Comparison of ENCODE assay signal across 9 cellular contexts in genomic region chrX:71053217-71053621, GRCh38. TPM values are rescaled to one million over a fixed set of nuclear protein-coding genes. Genes with fewer than 3 reads are reported as not detected.
DNase-seq lines count a peak whose midpoint lies in the region; ATAC-seq lines count a peak whose summit lies in the region.
"Had no signal": no experiment of that assay in that cellular context is flagged by ENCODE, and none has a peak within 500 bp of the region (broad histone marks: within the 10 kb centered on the region; RNA-seq: fewer than 3 reads in every experiment).

No MANE protein-coding gene starts in this region.

- no peaks in the 10 kb centered on the region for H3K36me3 ChIP-seq in H7 (replicated peaks; ENCODE audit: control insufficient read depth, insufficient read depth, low read length)
- H3K36me3 ChIP-seq in iPS-20b (ENCODE audit: insufficient read depth, low read depth, low read length), result no peaks in the 10 kb centered on the region

- peak overlapping the region; percentile 53 for H3K4me3 Mint-ChIP-seq in activated CD4-positive, alpha-beta memory T cell treated with anti-CD3 and anti-CD28 coated beads, Interleukin-2, amount 10 ng/mL, durations not matched to agents 7 days and 5 days

- no peaks in the 10 kb centered on the region for H3K27me3 ChIP-seq in H7 (ENCODE audit: control insufficient read depth, insufficient read depth, low read length)
- no peaks in the 10 kb centered on the region for H3K27me3 ChIP-seq in iPS-20b (ENCODE audit: insufficient read depth, low read length)

- peak overlapping the region; percentile 45 for H3K4me3 ChIP-seq in H7 (ENCODE audit: insufficient read depth, low read depth, low read length)
- peak overlapping the region; percentile 62 for H3K4me3 ChIP-seq in iPS-20b (ENCODE audit: low read length)

- no peaks in the 10 kb centered on the region for H3K9me3 Mint-ChIP-seq in activated CD4-positive, alpha-beta memory T cell treated with anti-CD3 and anti-CD28 coated beads, Interleukin-2, amount 10 ng/mL, durations not matched to agents 7 days and 5 days

- H3K9ac ChIP-seq in iPS-20b (ENCODE audit: low read depth, low read length), result peak overlapping the region; percentile 62; the same call in 1 of the 2 replicates

- ATAC-seq in HG02973 (IDR thresholded peaks at IDR 0.05; ENCODE audit: unreplicated experiment), result no peak

- H3K4me1 ChIP-seq in iPS-20b (ENCODE audit: insufficient read depth, low read length), result no peaks in the 10 kb centered on the region

- no peak overlapping the region for H3K27ac Mint-ChIP-seq in activated CD4-positive, alpha-beta memory T cell treated with anti-CD3 and anti-CD28 coated beads, Interleukin-2, amount 10 ng/mL, durations not matched to agents 7 days and 5 days

- DNase-seq in G401 (ENCODE audit: low spot score), result peak; percentile 24
- DNase-seq in H7, result peak; percentile 83
- DNase-seq in activated CD4-positive, alpha-beta memory T cell treated with anti-CD3 and anti-CD28 coated beads, Interleukin-2, amount 10 ng/mL, durations not matched to agents 7 days and 5 days, result peak; percentile 34
- no peak for DNase-seq in DMS79 treated with DMSO at 0.1 percent for 48 hours (lab: John Stamatoyannopoulos, UW)
- DNase-seq in NCI-H1436 treated with DMSO at 0.1 percent for 48 hours (lab: John Stamatoyannopoulos, UW), result no peak
- no peak for DNase-seq in NCI-H2029 treated with DMSO at 0.1 percent for 48 hours (lab: John Stamatoyannopoulos, UW)

- POLR2A ChIA-PET in activated CD4-positive, alpha-beta memory T cell treated with anti-CD3 and anti-CD28 coated beads, Interleukin-2, amount 10 ng/mL, durations not matched to agents 7 days and 5 days (lab: Charles Lee), result interaction anchor here (0.8 to 1.9 kb wide), 3 partner anchors 15 to 65 kb away, joined by 3 to 8 read pairs (median 4); partner anchors contain the start of genes IL2RG, MED12 and SNX12

- CTCF ChIA-PET in activated CD4-positive, alpha-beta memory T cell treated with anti-CD3 and anti-CD28 coated beads, Interleukin-2, amount 10 ng/mL, durations not matched to agents 7 days and 5 days (lab: Charles Lee), result interaction anchor here (1.6 kb wide), 1 partner anchor 123 kb away, joined by 3 read pairs; no protein-coding TSS in a partner anchor

- H3K36me3 Mint-ChIP-seq in activated CD4-positive, alpha-beta memory T cell treated with anti-CD3 and anti-CD28 coated beads, Interleukin-2, amount 10 ng/mL, durations not matched to agents 7 days and 5 days (ENCODE audit: low read depth), result peaks cover 20% of the 10 kb centered on the region

- H3K27me3 Mint-ChIP-seq in activated CD4-positive, alpha-beta memory T cell treated with anti-CD3 and anti-CD28 coated beads, Interleukin-2, amount 10 ng/mL, durations not matched to agents 7 days and 5 days, result no peaks in the 10 kb centered on the region

- H3K27ac ChIP-seq in iPS-20b (ENCODE audit: low read length), result no peak overlapping the region
- H3K27ac ChIP-seq: dorsolateral prefrontal cortex had no signal

- H3K4me1 Mint-ChIP-seq in activated CD4-positive, alpha-beta memory T cell treated with anti-CD3 and anti-CD28 coated beads, Interleukin-2, amount 10 ng/mL, durations not matched to agents 7 days and 5 days, result peaks cover 22% of the 10 kb centered on the region

- H3K9me3 ChIP-seq in iPS-20b (ENCODE audit: insufficient read depth, low read depth, low read length), result no peaks in the 10 kb centered on the region

- in situ Hi-C loops in G401 (cut with HindIII; ENCODE audit: low sequenced_read_pairs), result no loop called here

RNA-seq across cellular contexts. Expression of gene SNX12, which starts 14.9 kb away (rescaled TPM):
- 86.3 and 127 TPM in 2 replicates for total RNA-seq in G401 (2014; rRNA removed; shearing (Covaris generic))
- total RNA-seq in H7 (2014; rRNA removed; shearing (Covaris generic)), result 66.3 and 85.8 TPM in 2 replicates
- total RNA-seq in activated CD4-positive, alpha-beta memory T cell treated with anti-CD3 and anti-CD28 coated beads, Interleukin-2, amount 10 ng/mL, durations not matched to agents 7 days and 5 days, result 10 to 100 TPM; 43.2 to 43.5 TPM

RNA-seq across cellular contexts. Expression of gene FOXO4, which starts 42.4 kb away (rescaled TPM):
- 3.4 and 3.7 TPM in 2 replicates for total RNA-seq in G401 (2014; rRNA removed; shearing (Covaris generic))
- total RNA-seq in H7 (2014; rRNA removed; shearing (Covaris generic)), result 15.4 and 18.6 TPM in 2 replicates
- total RNA-seq in activated CD4-positive, alpha-beta memory T cell treated with anti-CD3 and anti-CD28 coated beads, Interleukin-2, amount 10 ng/mL, durations not matched to agents 7 days and 5 days, result 10 to 100 TPM; 18.4 to 20.4 TPM

RNA-seq across cellular contexts. Expression of gene CXorf65, which starts 53.3 kb away (rescaled TPM):
- not detected in 2 replicates for total RNA-seq in G401 (2014; rRNA removed; shearing (Covaris generic))
- 3.8 TPM in 1 of 2 replicates, not detected in the other for total RNA-seq in H7 (2014; rRNA removed; shearing (Covaris generic))
- 10 to 100 TPM; 26.4 to 29.9 TPM for total RNA-seq in activated CD4-positive, alpha-beta memory T cell treated with anti-CD3 and anti-CD28 coated beads, Interleukin-2, amount 10 ng/mL, durations not matched to agents 7 days and 5 days
- total RNA-seq: dorsolateral prefrontal cortex had no signal

RNA-seq across cellular contexts. Expression of gene IL2RG, which starts 58.2 kb away (rescaled TPM):
- not detected in 2 replicates for total RNA-seq in G401 (2014; rRNA removed; shearing (Covaris generic))
- not detected in 2 replicates for total RNA-seq in H7 (2014; rRNA removed; shearing (Covaris generic))
- 100 to 1,000 TPM; 633 to 637 TPM for total RNA-seq in activated CD4-positive, alpha-beta memory T cell treated with anti-CD3 and anti-CD28 coated beads, Interleukin-2, amount 10 ng/mL, durations not matched to agents 7 days and 5 days

Comparison
In these comparisons a context has a peak if more than half of its experiments do, and no peak if none do; other contexts are left out.
1. DNase-seq: peak in G401 (single experiment), H7 (single experiment) and activated CD4-positive, alpha-beta memory T cell treated with anti-CD3 and anti-CD28 coated beads, Interleukin-2, amount 10 ng/mL, durations not matched to agents 7 days and 5 days (single experiment); none in DMS79 treated with DMSO at 0.1 percent for 48 hours (single experiment), NCI-H1436 treated with DMSO at 0.1 percent for 48 hours (single experiment) and NCI-H2029 treated with DMSO at 0.1 percent for 48 hours (single experiment).